In genomic region chr3:179788996-179789395, GRCh38 we compare ENCODE assay signal across 24 cellular contexts.
"Had no signal": no experiment of that assay in that cellular context is flagged by ENCODE, and none has a peak within 500 bp of the region (broad histone marks: within the 10 kb centered on the region; RNA-seq: fewer than 3 reads in every experiment).

No MANE protein-coding gene starts in this region.

- H3K36me3 ChIP-seq: ovary, thyroid gland, transverse colon had no signal

- H3K4me1 ChIP-seq: stomach, testis, transverse colon, upper lobe of left lung, vagina had no signal

- DNase-seq: islet precursor cell; left ventricle myocardium inferior; midbrain; mucosa of descending colon; naive thymus-derived CD4-positive, alpha-beta T cell; ovary; retina; right cardiac atrium; stimulated activated CD4-positive, alpha-beta T cell treated with anti-CD3 and anti-CD28 coated beads, Interleukin-12 subunit alpha, Interleukin-12 subunit beta, amount 100 ng/mL, for 4 hours; stimulated activated CD4-positive, alpha-beta T cell treated with anti-CD3 and anti-CD28 coated beads, Interleukin-15, amount 100 ng/mL, for 24 hours; stimulated activated CD4-positive, alpha-beta T cell treated with anti-CD3 and anti-CD28 coated beads, Interleukin-2, amount 100 ng/mL, for 24 hours; stimulated activated CD4-positive, alpha-beta T cell treated with anti-CD3 and anti-CD28 coated beads, Interleukin-4, amount 100 ng/mL, for 1 hour; stimulated activated naive B cell treated with anti-CD40 and anti-IgM and Interleukin-4, amounts not matched to agents 10 μg/mL and 1 μg/mL and 100 μg/mL, for 72 hours; stimulated activated naive CD8-positive, alpha-beta T cell treated with anti-CD3 and anti-CD28 coated beads, Interleukin-15, Interleukin-2, amounts not matched to agents 100 U/mL and 50 U/mL, for 24 hours; stomach; testis; thyroid gland; transverse colon; upper lobe of left lung had no signal

- H3K4me3 ChIP-seq: left ventricle myocardium inferior, lung, mucosa of descending colon, ovary, skin epidermis, stomach, testis, thyroid gland, transverse colon, upper lobe of left lung, vagina had no signal

- ATAC-seq: mucosa of descending colon; naive thymus-derived CD4-positive, alpha-beta T cell; natural killer cell treated with Interleukin-12 subunit alpha and Interleukin-12 subunit beta and Interleukin-15 and Interleukin-18, amount 100 ng/mL, for 72 hours; right cardiac atrium; sciatic nerve; stimulated activated naive B cell treated with anti-CD40 and anti-IgM and Interleukin-4, amounts not matched to agents 10 μg/mL and 1 μg/mL and 100 μg/mL, for 72 hours; stimulated activated naive CD8-positive, alpha-beta T cell treated with anti-CD3 and anti-CD28 coated beads, Interleukin-15, Interleukin-2, amounts not matched to agents 100 U/mL and 50 U/mL, for 24 hours had no signal

- H3K9me3 ChIP-seq: left ventricle myocardium inferior, mucosa of descending colon, ovary, stomach, testis, thyroid gland, transverse colon, upper lobe of left lung, vagina had no signal

- H3K27me3 ChIP-seq: ovary, stomach, testis, thyroid gland, transverse colon, upper lobe of left lung, vagina had no signal

- H3K27ac ChIP-seq: left ventricle myocardium inferior, ovary, skin epidermis, stomach, testis, thyroid gland, transverse colon, upper lobe of left lung, vagina had no signal
